In the genomic region with DNA sequence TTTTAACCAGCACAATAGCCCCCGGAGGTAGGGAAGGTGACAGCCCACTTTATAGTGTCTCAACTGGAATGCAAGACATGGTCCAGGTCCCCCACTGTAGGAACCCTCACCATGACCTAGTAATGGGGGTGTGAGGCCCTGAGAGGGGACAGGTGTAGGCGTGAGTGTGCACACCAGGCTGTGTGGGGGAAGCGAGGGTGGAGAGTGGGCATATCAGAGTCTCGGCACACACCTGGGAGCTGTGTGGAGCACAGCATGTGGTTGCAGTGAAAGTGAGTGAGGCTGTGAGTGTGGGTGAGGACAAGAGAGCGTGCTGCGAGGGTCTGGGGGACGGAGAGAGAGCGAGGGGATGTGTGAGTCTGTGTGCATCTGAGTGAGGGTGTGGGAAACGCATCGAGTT, we compare ENCODE assay signal across 19 cellular contexts. TPM values are rescaled to one million over a fixed set of nuclear protein-coding genes. Genes with fewer than 3 reads are reported as not detected.
A peak's percentile ranks its signal among the peaks of the same experiment; 100 is the strongest.
DNase-seq lines count a peak whose midpoint lies in the region; ATAC-seq, FAIRE-seq and TF ChIP-seq lines count a peak whose summit lies in the region.
"Had no signal": no experiment of that assay in that cellular context is flagged by ENCODE, and none has a peak within 500 bp of the region (broad histone marks: within the 10 kb centered on the region; RNA-seq: fewer than 3 reads in every experiment).

No MANE protein-coding gene starts in this region.

- TF ChIP-seq POLR2A in GM12891 (IDR thresholded peaks at IDR 0.05; ENCODE audit: low read depth, low read length): no peak

- H3K4me3 ChIP-seq in HEK293 (ENCODE audit: low read depth, low read length) (no peak overlapping the region), neural progenitor cell (no peak overlapping the region), aorta (ENCODE audit: low read length in 2 of 2) (no peak overlapping the region)
- H3K4me3 ChIP-seq: A549 had no signal

- TF ChIP-seq CTCF in HEK293 (tag by site-specific recombination; IDR thresholded peaks at IDR 0.05) (no peak), glutamatergic neuron (IDR thresholded peaks at IDR 0.05; ENCODE audit: partially characterized antibody, unreplicated experiment) (no peak), neural progenitor cell (IDR thresholded peaks at IDR 0.05) (no peak)

- no peaks in the 10 kb centered on the region for H3F3A ChIP-seq in neural progenitor cell (ENCODE audit: low read depth)

- WGBS in aorta, 2 donors: 50 to 52% methylated on average over 10 of the region's 10 CpGs

- H2AFZ ChIP-seq in neural progenitor cell (replicated peaks): no peak overlapping the region

- DNase-seq in glutamatergic neuron: no peak
- DNase-seq in neural progenitor cell (ENCODE audit: low spot score): no peak
- DNase-seq in aorta: no peak
- DNase-seq in GM12891 (ENCODE audit: insufficient read length, low spot score): no peak
- DNase-seq in NCI-H2227 (lab: John Stamatoyannopoulos, UW; ENCODE audit: unreplicated experiment): no peak
- DNase-seq: AML-193; Caco-2; CD4-positive, alpha-beta T cell; GDM1; H9 had no signal

- no peaks in the 10 kb centered on the region for H3K4me1 ChIP-seq in HEK293 (ENCODE audit: control insufficient read depth, insufficient read depth, low read length)
- H3K4me1 ChIP-seq in neural progenitor cell: no peaks in the 10 kb centered on the region
- no peaks in the 10 kb centered on the region for H3K4me1 ChIP-seq in aorta (ENCODE audit: control insufficient read depth in 1 of 2, insufficient read depth in 2 of 2, low read length in 2 of 2)
- H3K4me1 ChIP-seq: A549, Caco-2 had no signal

- H3K27ac ChIP-seq in HEK293 (ENCODE audit: extremely low read depth, low read depth, low read length): no peak overlapping the region
- H3K27ac ChIP-seq in neural progenitor cell: no peak overlapping the region
- no peak overlapping the region for H3K27ac ChIP-seq in aorta (ENCODE audit: low read depth in 1 of 2, low read length in 2 of 2)
- H3K27ac ChIP-seq: 22Rv1, A549, C4-2B had no signal

- peaks cover 2% of the 10 kb centered on the region for H3K9me3 Mint-ChIP-seq in glutamatergic neuron (ENCODE audit: unreplicated experiment)
- no peaks in the 10 kb centered on the region for H3K9me3 Mint-ChIP-seq in neural progenitor cell
- H3K9me3 Mint-ChIP-seq: CD4-positive, alpha-beta T cell; H9 had no signal

- no peak overlapping the region for H3K9ac ChIP-seq in neural progenitor cell

- H3K79me2 ChIP-seq in neural progenitor cell (ENCODE audit: low read depth): no peaks in the 10 kb centered on the region

- H3K4me2 ChIP-seq in neural progenitor cell: no peak overlapping the region
- H3K4me2 ChIP-seq: A549 had no signal

- H3K4me1 Mint-ChIP-seq in glutamatergic neuron (ENCODE audit: low read depth, unreplicated experiment): no peaks in the 10 kb centered on the region
- H3K4me1 Mint-ChIP-seq in neural progenitor cell: peaks cover 18% of the 10 kb centered on the region

- H3K9me3 ChIP-seq in HEK293 (ENCODE audit: control insufficient read depth, insufficient read depth, low read depth, low read length): no peaks in the 10 kb centered on the region
- no peaks in the 10 kb centered on the region for H3K9me3 ChIP-seq in neural progenitor cell (ENCODE audit: low read depth)
- H3K9me3 ChIP-seq in aorta (ENCODE audit: control insufficient read depth, low read length): no peaks in the 10 kb centered on the region
- H3K9me3 ChIP-seq: A549, Caco-2 had no signal

- H4K20me1 ChIP-seq in neural progenitor cell (ENCODE audit: low read depth): no peaks in the 10 kb centered on the region

- POLR2A ChIA-PET in HEK293 (lab: Yijun Ruan, JAX): no interaction called here

- H3K27me3 ChIP-seq in neural progenitor cell (peaks cover 7% of the 10 kb centered on the region), aorta (ENCODE audit: control insufficient read depth in 1 of 2, insufficient read depth in 2 of 2, low read length in 1 of 2) (no peaks in the 10 kb centered on the region)

- H3K27me3 Mint-ChIP-seq in glutamatergic neuron (ENCODE audit: unreplicated experiment) (peaks cover 7% of the 10 kb centered on the region), neural progenitor cell (ENCODE audit: insufficient read depth, low read depth) (peaks cover 18% of the 10 kb centered on the region)

- H3K36me3 ChIP-seq in HEK293 (ENCODE audit: control insufficient read depth in 2 of 2, insufficient read depth in 1 of 2, low read length in 2 of 2): no peaks in the 10 kb centered on the region
- H3K36me3 ChIP-seq in neural progenitor cell: no peaks in the 10 kb centered on the region
- H3K36me3 ChIP-seq in aorta (ENCODE audit: control insufficient read depth in 1 of 2, insufficient read depth in 2 of 2, low read length in 1 of 2): no peaks in the 10 kb centered on the region

- H3K36me3 Mint-ChIP-seq in glutamatergic neuron (ENCODE audit: unreplicated experiment): no peaks in the 10 kb centered on the region
- no peaks in the 10 kb centered on the region for H3K36me3 Mint-ChIP-seq in neural progenitor cell

- no peak for FAIRE-seq in GM12891 (lab: Jason Lieb, UNC)
- FAIRE-seq: A549, D721Med, H1 had no signal

- H3K27ac Mint-ChIP-seq in glutamatergic neuron (ENCODE audit: unreplicated experiment) (peak overlapping the region; percentile 18), neural progenitor cell (peak overlapping the region; percentile 92)
- H3K27ac Mint-ChIP-seq: CD4-positive, alpha-beta T cell; H9 had no signal

- intact Hi-C loops in aorta (cut with DNase I): no loop called here

- ATAC-seq in aorta (ENCODE audit: low FRiP score) (peak; percentile 17), HG02852 (IDR thresholded peaks at IDR 0.05; ENCODE audit: unreplicated experiment) (no peak)
- ATAC-seq: A549 had no signal

- H3K4me3 Mint-ChIP-seq in glutamatergic neuron (ENCODE audit: unreplicated experiment): no peak overlapping the region
- H3K4me3 Mint-ChIP-seq in neural progenitor cell: peak overlapping the region; percentile 27
- H3K4me3 Mint-ChIP-seq: CD4-positive, alpha-beta T cell had no signal

- CTCF ChIA-PET in HEK293 (lab: Yijun Ruan, JAX): interaction anchor here (0.5 to 1.6 kb wide), 3 partner anchors 28 to 48 kb away, joined by 3 to 5 read pairs (median 4); no protein-coding TSS in a partner anchor

TF ChIP-seq in HEK293, 187 proteins besides CTCF, POLR2A, EP300 and RAD21:
- TF ChIP-seq ZIC2 (tag by site-specific recombination; IDR thresholded peaks at IDR 0.05) (no peak), ZFHX2 (tag by site-specific recombination; conservative IDR thresholded peaks at IDR 0.05) (peak; percentile 94), EGR2 (tag by site-specific recombination; IDR thresholded peaks at IDR 0.05; ENCODE audit: low read depth) (peak; percentile 96), KLF8 (tag by site-specific recombination; IDR thresholded peaks at IDR 0.05) (no peak)
- TF ChIP-seq, protein P1, sequence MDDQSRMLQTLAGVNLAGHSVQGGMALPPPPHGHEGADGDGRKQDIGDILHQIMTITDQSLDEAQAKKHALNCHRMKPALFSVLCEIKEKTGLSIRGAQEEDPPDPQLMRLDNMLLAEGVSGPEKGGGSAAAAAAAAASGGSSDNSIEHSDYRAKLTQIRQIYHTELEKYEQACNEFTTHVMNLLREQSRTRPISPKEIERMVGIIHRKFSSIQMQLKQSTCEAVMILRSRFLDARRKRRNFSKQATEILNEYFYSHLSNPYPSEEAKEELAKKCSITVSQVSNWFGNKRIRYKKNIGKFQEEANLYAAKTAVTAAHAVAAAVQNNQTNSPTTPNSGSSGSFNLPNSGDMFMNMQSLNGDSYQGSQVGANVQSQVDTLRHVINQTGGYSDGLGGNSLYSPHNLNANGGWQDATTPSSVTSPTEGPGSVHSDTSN (CRISPR knock-in tag; IDR thresholded peaks at IDR 0.05): no peak

TF ChIP-seq in GM12891, 5 proteins besides CTCF, POLR2A, EP300 and RAD21:
- no peak for TF ChIP-seq TAF1 (IDR thresholded peaks at IDR 0.05; ENCODE audit: low read depth, low read length)
- TF ChIP-seq POLR2AphosphoS5 (IDR thresholded peaks at IDR 0.05; ENCODE audit: low read depth, low read length): no peak
- no peak for TF ChIP-seq SPI1 (IDR thresholded peaks at IDR 0.05; ENCODE audit: low read depth, low read length)
- no peak for TF ChIP-seq PAX5 (IDR thresholded peaks at IDR 0.05; ENCODE audit: insufficient read depth, low read length, severe bottlenecking)
- no peak for TF ChIP-seq POU2F2 (IDR thresholded peaks at IDR 0.05; ENCODE audit: low read depth, low read length)

RNA-seq across cellular contexts. Expression of a gene that starts 17.1 kb away (rescaled TPM):
- not detected for total RNA-seq in glutamatergic neuron (ENCODE audit: unreplicated experiment)
- 0.67 and 0.93 TPM in 2 replicates for total RNA-seq in neural progenitor cell (ENCODE audit: low replicate concordance)
- total RNA-seq in aorta: 1 to 10 TPM in 1 of 2 donors, not detected in 1; 1.2 TPM
- under 1 TPM in 1 of 2 donors, not detected in 1; 0.63 TPM for polyA plus RNA-seq in aorta
- not detected for polyA plus RNA-seq in GM12891 (2012; ENCODE audit: low read depth, missing spikeins)
- total RNA-seq: Caco-2; CD4-positive, alpha-beta T cell; Daoy; H1; HT-29 had no signal

RNA-seq across cellular contexts. Expression of a gene that starts 40.5 kb away (rescaled TPM):
- 10.4 TPM for total RNA-seq in glutamatergic neuron (ENCODE audit: unreplicated experiment)
- total RNA-seq in neural progenitor cell (ENCODE audit: low replicate concordance): 49.3 and 65.0 TPM in 2 replicates
- total RNA-seq in aorta: 1 to 10 TPM in 1 of 2 donors, under 1 TPM in 1; 0.71 to 1.2 TPM
- under 1 TPM; 0.56 to 0.88 TPM for polyA plus RNA-seq in aorta
- polyA plus RNA-seq in GM12891 (2012; ENCODE audit: low read depth, missing spikeins): 31.0 TPM

RNA-seq across cellular contexts. Expression of a gene that starts 56.1 kb away (rescaled TPM):
- total RNA-seq in glutamatergic neuron (ENCODE audit: unreplicated experiment): 50.0 TPM
- 48.9 and 67.1 TPM in 2 replicates for total RNA-seq in neural progenitor cell (ENCODE audit: low replicate concordance)
- total RNA-seq in aorta: 10 to 100 TPM; 33.9 to 43.4 TPM
- polyA plus RNA-seq in aorta: 10 to 100 TPM; 38.3 to 47.4 TPM
- 69.4 TPM for polyA plus RNA-seq in GM12891 (2012; ENCODE audit: low read depth, missing spikeins)
